Comparison of ENCODE assay signal across 8 cellular contexts in genomic region chr15:70111203-70112017, GRCh38. TPM values are rescaled to one million over a fixed set of nuclear protein-coding genes. Genes with fewer than 3 reads are reported as not detected.
A peak's percentile ranks its signal among the peaks of the same experiment; 100 is the strongest.
DNase-seq lines count a peak whose midpoint lies in the region; ATAC-seq and TF ChIP-seq lines count a peak whose summit lies in the region.

No MANE protein-coding gene starts in this region.

- DNase-seq in DMS 273 treated with DMSO at 0.1 percent for 48 hours (lab: John Stamatoyannopoulos, UW) (peak; percentile 76), NCI-H146 (lab: John Stamatoyannopoulos, UW) (peak; percentile 75), UCSD-AML1 (lab: John Stamatoyannopoulos, UW; ENCODE audit: unreplicated experiment) (peak; percentile 57), Right ventricle myocardium superior (peak; percentile 78), prostate gland (ENCODE audit: low spot score) (peak; percentile 75), GF-D8 (lab: John Stamatoyannopoulos, UW) (no peak)

- ATAC-seq in Right ventricle myocardium superior (ENCODE audit: poor library complexity), result peak; percentile 96
- no peak for ATAC-seq in HG03442 (IDR thresholded peaks at IDR 0.05; ENCODE audit: unreplicated experiment)
- ATAC-seq in GM18520 (IDR thresholded peaks at IDR 0.05; ENCODE audit: unreplicated experiment), result no peak

- peaks cover 7% of the 10 kb centered on the region for H3K4me1 ChIP-seq in prostate gland (replicated peaks)

- 9% methylated on average over 7 of the region's 7 CpGs for WGBS in prostate gland

- TF ChIP-seq CTCF in prostate gland (IDR thresholded peaks at IDR 0.05), result no peak

- H3K27me3 ChIP-seq in prostate gland (replicated peaks; ENCODE audit: insufficient read depth), result no peaks in the 10 kb centered on the region

- intact Hi-C loops in Right ventricle myocardium superior (cut with DNase I), result no loop called here
- intact Hi-C loops in prostate gland (cut with DNase I), result no loop called here

- peak overlapping the region; percentile 57 to 68 for H3K27ac ChIP-seq in prostate gland

- H3K9me3 ChIP-seq in prostate gland, result no peaks in the 10 kb centered on the region

- no peaks in the 10 kb centered on the region for H3K36me3 ChIP-seq in prostate gland

- peak overlapping the region in 1 of 2 donors; percentile 9 for H3K4me3 ChIP-seq in prostate gland

- TF ChIP-seq POLR2A in prostate gland (IDR thresholded peaks at IDR 0.05), result no peak

RNA-seq across cellular contexts. Expression of gene TLE3, which starts 13.7 kb away (rescaled TPM):
- total RNA-seq in Right ventricle myocardium superior (13.4 TPM), prostate gland (100 to 1,000 TPM; 157 to 246 TPM)

Comparison
In these comparisons a context has a peak if more than half of its experiments do, and no peak if none do; other contexts are left out.
1. RNA of gene TLE3, which starts 13.7 kb away (total RNA-seq): 157 to 246 TPM in prostate gland; 13.4 TPM in Right ventricle myocardium superior (single experiment); every median in the first group is over 10 times any median in the second.